24 cellular contexts compared by ENCODE assay signal in genomic region chr11:70138403-70138802, GRCh38.
"Had no signal": no experiment of that assay in that cellular context is flagged by ENCODE, and none has a peak within 500 bp of the region (broad histone marks: within the 10 kb centered on the region; RNA-seq: fewer than 3 reads in every experiment).

No MANE protein-coding gene starts in this region.

- H3K27ac ChIP-seq: cardiac muscle cell, colonic mucosa had no signal

- ATAC-seq: activated CD8-positive, alpha-beta T cell treated with anti-CD3 and anti-CD28 coated beads, Interleukin-2, amount 10 ng/mL, durations not matched to agents 7 days and 5 days had no signal

- H3K27me3 ChIP-seq: ascending aorta, cardiac muscle cell, colonic mucosa had no signal

- H3K9me3 ChIP-seq: ascending aorta, colonic mucosa had no signal

- H3K36me3 ChIP-seq: cardiac muscle cell, colonic mucosa had no signal

- H3K4me1 ChIP-seq: colonic mucosa had no signal

- H3K4me3 ChIP-seq: ascending aorta, cardiac muscle cell, colonic mucosa had no signal

- DNase-seq: activated CD4-positive, alpha-beta T cell treated with anti-CD3 and anti-CD28 coated beads, Interleukin-2, amount 10 ng/mL, durations not matched to agents 24 days and 14 days; activated CD4-positive, alpha-beta T cell treated with anti-CD3 and anti-CD28 coated beads, Interleukin-2, amount 50 U/mL, for 4 hours; activated CD8-positive, alpha-beta T cell treated with anti-CD3 and anti-CD28 coated beads, Interleukin-2, amount 10 ng/mL, durations not matched to agents 7 days and 5 days; activated gamma-delta T cell; activated naive CD4-positive, alpha-beta T cell treated with Interleukin-2 at 50 U/mL for 16 hours; activated naive CD8-positive, alpha-beta T cell treated with anti-CD3 and anti-CD28 coated beads, Interleukin-2, amount 10 ng/mL, durations not matched to agents 7 days and 5 days; activated T-cell treated with anti-CD3 and anti-CD28 coated beads, Interleukin-2, amount 50 U/mL, for 24 hours; amygdala; colonic mucosa; NCI-H1048; NCI-H1105 treated with DMSO at 0.1 percent for 48 hours; NCI-H1436; NCI-H1694; NCI-H1930; NCI-H2081 treated with DMSO at 0.1 percent for 48 hours; NCI-H345; NCI-H524 treated with DMSO at 0.1 percent for 48 hours; NCI-H748 treated with DMSO at 0.1 percent for 48 hours; NK-92 treated with Interleukin-12 subunit alpha and Interleukin-12 subunit beta, amount 100 ng/mL, for 24 hours; OCI-M1; Right ventricle myocardium superior; T1000 had no signal
